Comparison of ENCODE assay signal across 8 cellular contexts in genomic region chr13:48531416-48532145, GRCh38. TPM values are rescaled to one million over a fixed set of nuclear protein-coding genes. Genes with fewer than 3 reads are reported as not detected.
A peak's percentile ranks its signal among the peaks of the same experiment; 100 is the strongest.
DNase-seq lines count a peak whose midpoint lies in the region; ATAC-seq and TF ChIP-seq lines count a peak whose summit lies in the region.

No MANE protein-coding gene starts in this region.

- peak overlapping the region; percentile 98 for H3K27ac Mint-ChIP-seq in activated T-cell treated with anti-CD3 and anti-CD28 coated beads, Interleukin-2, amount 50 U/mL, for 24 hours

- 36 to 42% methylated on average over 17 of the region's 17 CpGs for WGBS in heart right ventricle, 2 donors

- POLR2A ChIA-PET in AG04449 (lab: Yijun Ruan, JAX) = interaction anchor here (0.9 kb wide), 1 partner anchor 238 kb away, joined by 4 read pairs; no protein-coding TSS in a partner anchor
- POLR2A ChIA-PET in HCT116 (lab: Charles Lee) = no interaction called here

- H3K27me3 Mint-ChIP-seq in activated T-cell treated with anti-CD3 and anti-CD28 coated beads, Interleukin-2, amount 50 U/mL, for 24 hours = no peaks in the 10 kb centered on the region

- no peaks in the 10 kb centered on the region for H3K36me3 ChIP-seq in HCT116 (ENCODE audit: control insufficient read depth in 1 of 2, insufficient read depth in 2 of 2, low read length in 2 of 2)
- no peaks in the 10 kb centered on the region for H3K36me3 ChIP-seq in heart right ventricle

- no peaks in the 10 kb centered on the region for H3K27me3 ChIP-seq in HCT116 (ENCODE audit: insufficient read depth, low read length)
- H3K27me3 ChIP-seq in heart right ventricle = no peaks in the 10 kb centered on the region

- peaks cover 3% of the 10 kb centered on the region for H3K36me3 Mint-ChIP-seq in activated T-cell treated with anti-CD3 and anti-CD28 coated beads, Interleukin-2, amount 50 U/mL, for 24 hours (ENCODE audit: low read depth)

- peak overlapping the region; percentile 89 for H3K4me3 Mint-ChIP-seq in activated T-cell treated with anti-CD3 and anti-CD28 coated beads, Interleukin-2, amount 50 U/mL, for 24 hours

- no peak overlapping the region for H3K9ac ChIP-seq in HCT116 (ENCODE audit: low read length)

- peak overlapping the region; percentile 89 for H3K4me2 ChIP-seq in HCT116 (ENCODE audit: low read length)

- H4K20me1 ChIP-seq in HCT116 (ENCODE audit: insufficient read depth) = no peaks in the 10 kb centered on the region

- H3K4me3 ChIP-seq in AG04449 (ENCODE audit: low read depth, low read length) = peak overlapping the region; percentile 77
- no peak overlapping the region for H3K4me3 ChIP-seq in HCT116 (replicated peaks in 1 of 2; ENCODE audit: low read depth in 1 of 2, low read length in 2 of 2)
- peak overlapping the region; percentile 59 to 76 (median 74) for H3K4me3 ChIP-seq in heart right ventricle
- peak overlapping the region; percentile 75 for H3K4me3 ChIP-seq in skeletal muscle cell (ENCODE audit: low read depth, low read length)

- DNase-seq in AG04449 (ENCODE audit: low read depth, low spot score) (no peak), HCT116 (ENCODE audit: low read depth, low spot score) (no peak), heart right ventricle (no peak), skeletal muscle cell (ENCODE audit: low read depth) (no peak), ACHN (no peak)
- DNase-seq in activated T-cell treated with anti-CD3 and anti-CD28 coated beads, Interleukin-2, amount 50 U/mL, for 24 hours = no peak

- H3K4me1 ChIP-seq in HCT116 (ENCODE audit: control insufficient read depth in 1 of 2, insufficient read depth in 2 of 2, low read length in 2 of 2) (peaks cover 5 to 13% of the 10 kb centered on the region in 2 experiments; a peak in 2 of 4 replicates), heart right ventricle (peaks cover 3 to 68% (median 42%) of the 10 kb centered on the region in 9 donors)

- H3K79me2 ChIP-seq in HCT116 (ENCODE audit: insufficient read depth, low read length) = no peaks in the 10 kb centered on the region

- no peaks in the 10 kb centered on the region for H3K9me2 ChIP-seq in HCT116 (ENCODE audit: insufficient read depth)

- CTCF ChIA-PET in AG04449 (lab: Yijun Ruan, JAX) (interaction anchor here (1.0 to 1.5 kb wide), 2 partner anchors 18 to 196 kb away, joined by 3 to 4 read pairs; no protein-coding TSS in a partner anchor), HCT116 (lab: Charles Lee) (no interaction called here)

- peaks cover 36% of the 10 kb centered on the region for H3K4me1 Mint-ChIP-seq in activated T-cell treated with anti-CD3 and anti-CD28 coated beads, Interleukin-2, amount 50 U/mL, for 24 hours (ENCODE audit: low read depth)

- RAD21 ChIA-PET in HCT116 (lab: Charles Lee; ENCODE audit: low non-redundant PET in 1 of 2, low total read pairs in 2 of 2, uncharacterized antibody in 2 of 2, unreplicated experiment in 2 of 2) = no interaction called here

- peak overlapping the region; percentile 94 for H2AFZ ChIP-seq in HCT116 (ENCODE audit: low read depth, low read length, poor library complexity, severe bottlenecking)

- no peak for TF ChIP-seq RAD21 in HCT116 (IDR thresholded peaks at IDR 0.05; ENCODE audit: low read depth)

- TF ChIP-seq CTCF in AG04449 (IDR thresholded peaks at IDR 0.05; ENCODE audit: insufficient read depth, low read length, missing control alignments) (no peak), HCT116 (IDR thresholded peaks at IDR 0.05 in 2 of 3, conservative IDR thresholded peaks at IDR 0.05 in 1 of 3; ENCODE audit: borderline replicate concordance in 1 of 3, insufficient read depth in 1 of 3, low read depth in 2 of 3, low read length in 2 of 3) (no peak), heart right ventricle (IDR thresholded peaks at IDR 0.05) (no peak)

- ATAC-seq in HCT116 = no peak
- peak in 4 of 8 donors; percentile 0 to 4 (median 2) for ATAC-seq in heart right ventricle
- ATAC-seq in GM19455 (IDR thresholded peaks at IDR 0.05; ENCODE audit: unreplicated experiment) = no peak
- ATAC-seq in activated CD4-positive, CD25-positive, alpha-beta regulatory T cell treated with anti-CD3 and anti-CD28 coated beads, Interleukin-2, amount 50 U/mL, for 24 hours = no peak

- H3K9me3 Mint-ChIP-seq in activated T-cell treated with anti-CD3 and anti-CD28 coated beads, Interleukin-2, amount 50 U/mL, for 24 hours = no peaks in the 10 kb centered on the region

- H3K9me3 ChIP-seq in HCT116 (ENCODE audit: control insufficient read depth in 1 of 2, insufficient read depth in 1 of 2, low read depth in 1 of 2, low read length in 2 of 2) (no peaks in the 10 kb centered on the region), heart right ventricle (no peaks in the 10 kb centered on the region)

- intact Hi-C loops in HCT116 (cut with micrococcal nuclease) = no loop called here
- intact Hi-C loops in heart right ventricle (cut with DNase I) = loop anchor here in 6 of 10 donors (2.0 to 5.0 kb wide), 6 partner anchors 36 to 129 kb away; partner anchors contain the start of gene LPAR6 (in 1 of the 6)

- TF ChIP-seq POLR2A in HCT116 (IDR thresholded peaks at IDR 0.05; ENCODE audit: borderline replicate concordance, extremely low read depth, insufficient read depth, insufficient read length) = no peak

- BruUV-seq in HCT116 (replicated peaks; lab: Mats Ljungman, UMichigan) = TSS peak; percentile 53

- in situ Hi-C loops in ACHN (cut with HindIII; ENCODE audit: low pct_ligation_motif_present, low pct_unique_long_range_greater_than_20kb, low sequenced_read_pairs) = no loop called here

- H3K27ac ChIP-seq in HCT116 (ENCODE audit: low read depth, low read length) (no peak overlapping the region), heart right ventricle (peak overlapping the region; percentile 97 to 99 (median 98))

TF ChIP-seq in HCT116, 20 proteins besides CTCF, POLR2A, EP300 and RAD21:
- no peak for TF ChIP-seq SIN3A (IDR thresholded peaks at IDR 0.05; ENCODE audit: low read depth)
- TF ChIP-seq FOSL1 (IDR thresholded peaks at IDR 0.05; ENCODE audit: low read depth) = no peak
- no peak for TF ChIP-seq POLR2AphosphoS5 (IDR thresholded peaks at IDR 0.05; ENCODE audit: low read depth, low read length)
- no peak for TF ChIP-seq MAX (IDR thresholded peaks at IDR 0.05)
- no peak for TF ChIP-seq ELF1 (IDR thresholded peaks at IDR 0.05; ENCODE audit: borderline replicate concordance, low read depth)
- TF ChIP-seq ZFX (IDR thresholded peaks at IDR 0.05) = no peak
- no peak for TF ChIP-seq SRF (IDR thresholded peaks at IDR 0.05; ENCODE audit: low read depth)
- no peak for TF ChIP-seq ATF3 (IDR thresholded peaks at IDR 0.05)
- no peak for TF ChIP-seq ZNF274 (IDR thresholded peaks at IDR 0.05; ENCODE audit: low read depth, low read length)
- TF ChIP-seq JUND (IDR thresholded peaks at IDR 0.05) = no peak

RNA-seq across cellular contexts. Expression of gene RCBTB2, which starts 1.3 kb away (rescaled TPM):
- total RNA-seq in HCT116 (2021; ENCODE audit: unreplicated experiment) = 1.3 TPM
- 0.66 and 0.79 TPM in 2 replicates for polyA plus RNA-seq in HCT116 (2012)
- 10 to 100 TPM in 9 of 10 donors, 1 to 10 TPM in 1; 8.3 to 16.2 (median 12.2) TPM for total RNA-seq in heart right ventricle
- 10 to 100 TPM in 1 of 2 donors, 1 to 10 TPM in 1; 4.9 to 22.9 TPM for polyA plus RNA-seq in heart right ventricle

Comparison
In these comparisons a context has a peak if more than half of its experiments do, and no peak if none do; other contexts are left out.
1. H3K4me3 ChIP-seq: peak in AG04449 (single experiment), heart right ventricle (10 of 10) and skeletal muscle cell (single experiment); none in HCT116 (0 of 2).